Comparison of ENCODE assay signal across 2 cellular contexts in the genomic region with DNA sequence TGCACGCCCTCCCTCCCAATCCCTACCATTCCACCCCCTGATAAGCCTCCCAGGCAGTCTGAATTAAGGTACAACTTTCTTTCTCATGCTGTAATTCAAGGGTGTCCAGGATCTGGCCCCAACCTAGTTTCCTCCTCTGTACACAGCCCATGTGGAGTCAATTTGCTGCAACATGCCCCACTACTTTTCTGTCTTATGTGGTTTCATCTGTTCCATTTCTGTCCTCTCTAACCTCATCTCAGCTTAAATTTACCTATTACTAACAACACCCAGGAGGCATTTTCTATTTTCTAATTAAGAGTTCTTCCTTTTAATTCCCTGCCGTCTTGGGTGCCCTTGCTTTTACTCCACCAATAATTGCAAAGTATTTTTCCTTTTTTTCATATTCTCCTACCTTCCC.
TF ChIP-seq lines count a peak whose summit lies in the region.

No MANE protein-coding gene starts in this region.

TF ChIP-seq in IMR-90, 13 proteins besides CTCF, POLR2A, EP300 and RAD21:
- no peak for TF ChIP-seq NFE2L2 (IDR thresholded peaks at IDR 0.05; ENCODE audit: low read depth, low read length)
- no peak for TF ChIP-seq MAFK (IDR thresholded peaks at IDR 0.05; ENCODE audit: low read depth, low read length)
- no peak for TF ChIP-seq MAZ (IDR thresholded peaks at IDR 0.05; ENCODE audit: borderline replicate concordance, low read depth, low read length)
- TF ChIP-seq RFX5 (IDR thresholded peaks at IDR 0.05; ENCODE audit: low read depth, low read length): no peak
- no peak for TF ChIP-seq MXI1 (IDR thresholded peaks at IDR 0.05; ENCODE audit: borderline replicate concordance, low read depth, low read length)
- no peak for TF ChIP-seq ELK1 (IDR thresholded peaks at IDR 0.05; ENCODE audit: borderline replicate concordance, low read depth, low read length)

TF ChIP-seq in K562, 482 proteins besides CTCF, POLR2A, EP300 and RAD21:
- TF ChIP-seq, protein P1, sequence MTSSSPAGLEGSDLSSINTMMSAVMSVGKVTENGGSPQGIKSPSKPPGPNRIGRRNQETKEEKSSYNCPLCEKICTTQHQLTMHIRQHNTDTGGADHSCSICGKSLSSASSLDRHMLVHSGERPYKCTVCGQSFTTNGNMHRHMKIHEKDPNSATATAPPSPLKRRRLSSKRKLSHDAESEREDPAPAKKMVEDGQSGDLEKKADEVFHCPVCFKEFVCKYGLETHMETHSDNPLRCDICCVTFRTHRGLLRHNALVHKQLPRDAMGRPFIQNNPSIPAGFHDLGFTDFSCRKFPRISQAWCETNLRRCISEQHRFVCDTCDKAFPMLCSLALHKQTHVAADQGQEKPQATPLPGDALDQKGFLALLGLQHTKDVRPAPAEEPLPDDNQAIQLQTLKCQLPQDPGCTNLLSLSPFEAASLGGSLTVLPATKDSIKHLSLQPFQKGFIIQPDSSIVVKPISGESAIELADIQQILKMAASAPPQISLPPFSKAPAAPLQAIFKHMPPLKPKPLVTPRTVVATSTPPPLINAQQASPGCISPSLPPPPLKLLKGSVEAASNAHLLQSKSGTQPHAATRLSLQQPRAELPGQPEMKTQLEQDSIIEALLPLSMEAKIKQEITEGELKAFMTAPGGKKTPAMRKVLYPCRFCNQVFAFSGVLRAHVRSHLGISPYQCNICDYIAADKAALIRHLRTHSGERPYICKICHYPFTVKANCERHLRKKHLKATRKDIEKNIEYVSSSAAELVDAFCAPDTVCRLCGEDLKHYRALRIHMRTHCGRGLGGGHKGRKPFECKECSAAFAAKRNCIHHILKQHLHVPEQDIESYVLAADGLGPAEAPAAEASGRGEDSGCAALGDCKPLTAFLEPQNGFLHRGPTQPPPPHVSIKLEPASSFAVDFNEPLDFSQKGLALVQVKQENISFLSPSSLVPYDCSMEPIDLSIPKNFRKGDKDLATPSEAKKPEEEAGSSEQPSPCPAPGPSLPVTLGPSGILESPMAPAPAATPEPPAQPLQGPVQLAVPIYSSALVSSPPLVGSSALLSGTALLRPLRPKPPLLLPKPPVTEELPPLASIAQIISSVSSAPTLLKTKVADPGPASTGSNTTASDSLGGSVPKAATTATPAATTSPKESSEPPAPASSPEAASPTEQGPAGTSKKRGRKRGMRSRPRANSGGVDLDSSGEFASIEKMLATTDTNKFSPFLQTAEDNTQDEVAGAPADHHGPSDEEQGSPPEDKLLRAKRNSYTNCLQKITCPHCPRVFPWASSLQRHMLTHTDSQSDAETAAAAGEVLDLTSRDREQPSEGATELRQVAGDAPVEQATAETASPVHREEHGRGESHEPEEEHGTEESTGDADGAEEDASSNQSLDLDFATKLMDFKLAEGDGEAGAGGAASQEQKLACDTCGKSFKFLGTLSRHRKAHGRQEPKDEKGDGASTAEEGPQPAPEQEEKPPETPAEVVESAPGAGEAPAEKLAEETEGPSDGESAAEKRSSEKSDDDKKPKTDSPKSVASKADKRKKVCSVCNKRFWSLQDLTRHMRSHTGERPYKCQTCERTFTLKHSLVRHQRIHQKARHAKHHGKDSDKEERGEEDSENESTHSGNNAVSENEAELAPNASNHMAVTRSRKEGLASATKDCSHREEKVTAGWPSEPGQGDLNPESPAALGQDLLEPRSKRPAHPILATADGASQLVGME (CRISPR knock-in tag; IDR thresholded peaks at IDR 0.05): no peak
- TF ChIP-seq GATAD2A (IDR thresholded peaks at IDR 0.05): no peak
- no peak for TF ChIP-seq HDAC6 (IDR thresholded peaks at IDR 0.05; ENCODE audit: low read depth, low read length)
- TF ChIP-seq SMAD4 (CRISPR knock-in tag; conservative IDR thresholded peaks at IDR 0.05): no peak
- TF ChIP-seq ZNF586 (CRISPR knock-in tag; conservative IDR thresholded peaks at IDR 0.05): no peak
- no peak for TF ChIP-seq POLR2AphosphoS5 (IDR thresholded peaks at IDR 0.05; ENCODE audit: control insufficient read depth, insufficient read depth, low read depth, low read length)
- TF ChIP-seq YY1 (IDR thresholded peaks at IDR 0.05; ENCODE audit: borderline replicate concordance in 1 of 3, control insufficient read depth in 1 of 3, extremely low read depth in 1 of 3, insufficient read depth in 3 of 3, insufficient read length in 1 of 3, insufficient replicate concordance in 2 of 3, low read depth in 1 of 3, low read length in 2 of 3): no peak
- TF ChIP-seq, protein P2, sequence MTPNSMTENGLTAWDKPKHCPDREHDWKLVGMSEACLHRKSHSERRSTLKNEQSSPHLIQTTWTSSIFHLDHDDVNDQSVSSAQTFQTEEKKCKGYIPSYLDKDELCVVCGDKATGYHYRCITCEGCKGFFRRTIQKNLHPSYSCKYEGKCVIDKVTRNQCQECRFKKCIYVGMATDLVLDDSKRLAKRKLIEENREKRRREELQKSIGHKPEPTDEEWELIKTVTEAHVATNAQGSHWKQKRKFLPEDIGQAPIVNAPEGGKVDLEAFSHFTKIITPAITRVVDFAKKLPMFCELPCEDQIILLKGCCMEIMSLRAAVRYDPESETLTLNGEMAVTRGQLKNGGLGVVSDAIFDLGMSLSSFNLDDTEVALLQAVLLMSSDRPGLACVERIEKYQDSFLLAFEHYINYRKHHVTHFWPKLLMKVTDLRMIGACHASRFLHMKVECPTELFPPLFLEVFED (CRISPR knock-in tag; conservative IDR thresholded peaks at IDR 0.05): no peak
- no peak for TF ChIP-seq ZNF444 (CRISPR knock-in tag; IDR thresholded peaks at IDR 0.05)
- TF ChIP-seq OTX1 (CRISPR knock-in tag; IDR thresholded peaks at IDR 0.05): no peak
- TF ChIP-seq BRD4 (IDR thresholded peaks at IDR 0.05): no peak
- TF ChIP-seq STAT5A (IDR thresholded peaks at IDR 0.05; ENCODE audit: borderline replicate concordance, low read length): no peak
- TF ChIP-seq ZNF395 (CRISPR knock-in tag; IDR thresholded peaks at IDR 0.05): no peak
- TF ChIP-seq, protein P3, sequence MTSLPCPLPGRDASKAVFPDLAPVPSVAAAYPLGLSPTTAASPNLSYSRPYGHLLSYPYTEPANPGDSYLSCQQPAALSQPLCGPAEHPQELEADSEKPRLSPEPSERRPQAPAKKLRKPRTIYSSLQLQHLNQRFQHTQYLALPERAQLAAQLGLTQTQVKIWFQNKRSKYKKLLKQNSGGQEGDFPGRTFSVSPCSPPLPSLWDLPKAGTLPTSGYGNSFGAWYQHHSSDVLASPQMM (CRISPR knock-in tag; IDR thresholded peaks at IDR 0.05): no peak
TF ChIP-seq in K562: peak in this region for 0.
